ENCODE assay signal across 8 cellular contexts in genomic region chr6:113596907-113597583, GRCh38.
A peak's percentile ranks its signal among the peaks of the same experiment; 100 is the strongest.
DNase-seq lines count a peak whose midpoint lies in the region; ATAC-seq and TF ChIP-seq lines count a peak whose summit lies in the region.

No MANE protein-coding gene starts in this region.

- POLR2A ChIA-PET in SK-N-SH (lab: Yijun Ruan, JAX), result no interaction called here

- H3K9me3 Mint-ChIP-seq in stimulated activated memory B cell treated with anti-CD40 and anti-IgM and Interleukin-4, amounts not matched to agents 10 μg/mL and 1 μg/mL and 100 μg/mL, for 72 hours, result peaks cover 10% of the 10 kb centered on the region
- H3K9me3 Mint-ChIP-seq in natural killer cell treated with Interleukin-12 subunit alpha and Interleukin-12 subunit beta and Interleukin-15 and Interleukin-18, amount 100 ng/mL, for 72 hours, result peaks cover 9% of the 10 kb centered on the region

- no peak for TF ChIP-seq CTCF in SK-N-SH (IDR thresholded peaks at IDR 0.05)

- H3K27ac ChIP-seq in SK-N-SH (ENCODE audit: low read depth in 2 of 2, low read length in 1 of 2), result no peak overlapping the region

- H3K4me1 ChIP-seq in SK-N-SH (ENCODE audit: control insufficient read depth in 1 of 2, insufficient read depth in 2 of 2, low read depth in 1 of 2, low read length in 1 of 2), result peaks cover 0 to 2% of the 10 kb centered on the region in 2 experiments; a peak in 1 of 4 replicates

- H4K20me1 ChIP-seq in SK-N-SH (ENCODE audit: insufficient read depth), result no peaks in the 10 kb centered on the region

- TF ChIP-seq RAD21 in SK-N-SH (IDR thresholded peaks at IDR 0.05; ENCODE audit: low read length), result no peak

- DNase-seq in NCI-H2196 (lab: John Stamatoyannopoulos, UW; ENCODE audit: unreplicated experiment) (peak; percentile 69), fibroblast of peridontal ligament (ENCODE audit: extremely low read depth) (peak; percentile 89), T-helper 17 cell (no peak), SK-N-SH (no peak)
- no peak for DNase-seq in stimulated activated CD8-positive, alpha-beta memory T cell treated with anti-CD3 and anti-CD28 coated beads, Interleukin-4, amount 100 ng/mL, for 48 hours
- no peak for DNase-seq in natural killer cell treated with Interleukin-12 subunit alpha and Interleukin-12 subunit beta and Interleukin-15 and Interleukin-18, amount 100 ng/mL, for 72 hours (ENCODE audit: low spot score)

- no peaks in the 10 kb centered on the region for H3K79me2 ChIP-seq in SK-N-SH (ENCODE audit: insufficient read depth)

- no peaks in the 10 kb centered on the region for H3K27me3 Mint-ChIP-seq in stimulated activated memory B cell treated with anti-CD40 and anti-IgM and Interleukin-4, amounts not matched to agents 10 μg/mL and 1 μg/mL and 100 μg/mL, for 72 hours
- no peaks in the 10 kb centered on the region for H3K27me3 Mint-ChIP-seq in T-helper 17 cell
- no peaks in the 10 kb centered on the region for H3K27me3 Mint-ChIP-seq in natural killer cell treated with Interleukin-12 subunit alpha and Interleukin-12 subunit beta and Interleukin-15 and Interleukin-18, amount 100 ng/mL, for 72 hours

- CTCF ChIA-PET in SK-N-SH (lab: Yijun Ruan, JAX), result interaction anchor here (2.4 kb wide), 1 partner anchor 262 kb away, joined by 9 read pairs; no protein-coding TSS in a partner anchor

- ATAC-seq in GM21717 (IDR thresholded peaks at IDR 0.05; ENCODE audit: unreplicated experiment), result peak; percentile 45
- peak; percentile 90 for ATAC-seq in stimulated activated memory B cell treated with anti-CD40 and anti-IgM and Interleukin-4, amounts not matched to agents 10 μg/mL and 1 μg/mL and 100 μg/mL, for 72 hours
- no peak for ATAC-seq in T-helper 17 cell
- no peak for ATAC-seq in natural killer cell treated with Interleukin-12 subunit alpha and Interleukin-12 subunit beta and Interleukin-15 and Interleukin-18, amount 100 ng/mL, for 72 hours

- H3K9ac ChIP-seq in SK-N-SH, result no peak overlapping the region

- 92% methylated on average over 4 of the region's 4 CpGs for WGBS in SK-N-SH (ENCODE audit: low lambda C conversion rate)

- no peaks in the 10 kb centered on the region for H3K36me3 ChIP-seq in SK-N-SH (replicated peaks in 1 of 2; ENCODE audit: control insufficient read depth in 1 of 2, insufficient read depth in 2 of 2, low read length in 1 of 2)

- H3K27ac Mint-ChIP-seq in stimulated activated memory B cell treated with anti-CD40 and anti-IgM and Interleukin-4, amounts not matched to agents 10 μg/mL and 1 μg/mL and 100 μg/mL, for 72 hours, result peak overlapping the region; percentile 58
- no peak overlapping the region for H3K27ac Mint-ChIP-seq in T-helper 17 cell
- no peak overlapping the region for H3K27ac Mint-ChIP-seq in natural killer cell treated with Interleukin-12 subunit alpha and Interleukin-12 subunit beta and Interleukin-15 and Interleukin-18, amount 100 ng/mL, for 72 hours

- TF ChIP-seq EP300 in SK-N-SH (IDR thresholded peaks at IDR 0.05; ENCODE audit: borderline replicate concordance in 1 of 2, low read depth in 1 of 2, low read length in 1 of 2), result no peak

- peaks cover 39% of the 10 kb centered on the region for H3K4me1 Mint-ChIP-seq in stimulated activated memory B cell treated with anti-CD40 and anti-IgM and Interleukin-4, amounts not matched to agents 10 μg/mL and 1 μg/mL and 100 μg/mL, for 72 hours
- no peaks in the 10 kb centered on the region for H3K4me1 Mint-ChIP-seq in T-helper 17 cell
- no peaks in the 10 kb centered on the region for H3K4me1 Mint-ChIP-seq in natural killer cell treated with Interleukin-12 subunit alpha and Interleukin-12 subunit beta and Interleukin-15 and Interleukin-18, amount 100 ng/mL, for 72 hours (ENCODE audit: low read depth in 2 of 2)

- H3K4me3 ChIP-seq in SK-N-SH (ENCODE audit: low read depth in 2 of 2, low read length in 1 of 2), result no peak overlapping the region

- H3K4me2 ChIP-seq in SK-N-SH, result no peak overlapping the region

- H3F3A ChIP-seq in SK-N-SH (replicated peaks; ENCODE audit: insufficient read depth), result no peaks in the 10 kb centered on the region

- no peaks in the 10 kb centered on the region for H3K27me3 ChIP-seq in SK-N-SH (ENCODE audit: insufficient read depth)

- no peak overlapping the region for H3K4me3 Mint-ChIP-seq in stimulated activated memory B cell treated with anti-CD40 and anti-IgM and Interleukin-4, amounts not matched to agents 10 μg/mL and 1 μg/mL and 100 μg/mL, for 72 hours
- no peak overlapping the region for H3K4me3 Mint-ChIP-seq in T-helper 17 cell
- no peak overlapping the region for H3K4me3 Mint-ChIP-seq in natural killer cell treated with Interleukin-12 subunit alpha and Interleukin-12 subunit beta and Interleukin-15 and Interleukin-18, amount 100 ng/mL, for 72 hours

- no peak overlapping the region for H2AFZ ChIP-seq in SK-N-SH (ENCODE audit: low read depth)

- H3K9me3 ChIP-seq in T-helper 17 cell (ENCODE audit: control insufficient read depth, low read length, poor library complexity, severe bottlenecking) (no peaks in the 10 kb centered on the region), SK-N-SH (no peaks in the 10 kb centered on the region)

- H3K9me2 ChIP-seq in SK-N-SH, result no peaks in the 10 kb centered on the region

- peaks cover 14% of the 10 kb centered on the region for H3K36me3 Mint-ChIP-seq in stimulated activated memory B cell treated with anti-CD40 and anti-IgM and Interleukin-4, amounts not matched to agents 10 μg/mL and 1 μg/mL and 100 μg/mL, for 72 hours
- H3K36me3 Mint-ChIP-seq in T-helper 17 cell (ENCODE audit: low read depth), result no peaks in the 10 kb centered on the region
- H3K36me3 Mint-ChIP-seq in natural killer cell treated with Interleukin-12 subunit alpha and Interleukin-12 subunit beta and Interleukin-15 and Interleukin-18, amount 100 ng/mL, for 72 hours, result no peaks in the 10 kb centered on the region

TF ChIP-seq in SK-N-SH, 30 proteins besides CTCF, POLR2A, EP300 and RAD21:
- TF ChIP-seq SMC3 (IDR thresholded peaks at IDR 0.05; ENCODE audit: low read depth, low read length) (no peak), PBX3 (IDR thresholded peaks at IDR 0.05) (no peak), RFX5 (IDR thresholded peaks at IDR 0.05; ENCODE audit: low read length) (no peak), FOXJ3 (CRISPR knock-in tag; IDR thresholded peaks at IDR 0.05) (no peak), MEF2A (IDR thresholded peaks at IDR 0.05; ENCODE audit: borderline replicate concordance, low read depth) (no peak), GATA2 (CRISPR knock-in tag; IDR thresholded peaks at IDR 0.05) (no peak), JUND (IDR thresholded peaks at IDR 0.05) (no peak), NFIC (IDR thresholded peaks at IDR 0.05; ENCODE audit: borderline replicate concordance) (no peak), ZBTB33 (IDR thresholded peaks at IDR 0.05; ENCODE audit: borderline replicate concordance, low read depth) (no peak), ELF1 (IDR thresholded peaks at IDR 0.05) (no peak), POLR2AphosphoS5 (IDR thresholded peaks at IDR 0.05; ENCODE audit: low read depth, low read length) (no peak), IRF3 (IDR thresholded peaks at IDR 0.05; ENCODE audit: low read depth, low read length) (no peak), MAX (IDR thresholded peaks at IDR 0.05; ENCODE audit: low read depth) (no peak), RCOR1 (IDR thresholded peaks at IDR 0.05; ENCODE audit: low read length) (no peak), MXI1 (IDR thresholded peaks at IDR 0.05; ENCODE audit: low read depth, low read length) (no peak)

Comparison
In these comparisons a context has a peak if more than half of its experiments do, and no peak if none do; other contexts are left out.
1. ATAC-seq: peak in GM21717 (single experiment) and stimulated activated memory B cell treated with anti-CD40 and anti-IgM and Interleukin-4, amounts not matched to agents 10 μg/mL and 1 μg/mL and 100 μg/mL, for 72 hours (single experiment); none in T-helper 17 cell (single experiment) and natural killer cell treated with Interleukin-12 subunit alpha and Interleukin-12 subunit beta and Interleukin-15 and Interleukin-18, amount 100 ng/mL, for 72 hours (0 of 2).
2. DNase-seq: peak in NCI-H2196 (single experiment) and fibroblast of peridontal ligament (single experiment); none in T-helper 17 cell (0 of 3), stimulated activated CD8-positive, alpha-beta memory T cell treated with anti-CD3 and anti-CD28 coated beads, Interleukin-4, amount 100 ng/mL, for 48 hours (single experiment), natural killer cell treated with Interleukin-12 subunit alpha and Interleukin-12 subunit beta and Interleukin-15 and Interleukin-18, amount 100 ng/mL, for 72 hours (single experiment) and SK-N-SH (single experiment).